ENCODE assay signal across 15 cellular contexts in the genomic region with DNA sequence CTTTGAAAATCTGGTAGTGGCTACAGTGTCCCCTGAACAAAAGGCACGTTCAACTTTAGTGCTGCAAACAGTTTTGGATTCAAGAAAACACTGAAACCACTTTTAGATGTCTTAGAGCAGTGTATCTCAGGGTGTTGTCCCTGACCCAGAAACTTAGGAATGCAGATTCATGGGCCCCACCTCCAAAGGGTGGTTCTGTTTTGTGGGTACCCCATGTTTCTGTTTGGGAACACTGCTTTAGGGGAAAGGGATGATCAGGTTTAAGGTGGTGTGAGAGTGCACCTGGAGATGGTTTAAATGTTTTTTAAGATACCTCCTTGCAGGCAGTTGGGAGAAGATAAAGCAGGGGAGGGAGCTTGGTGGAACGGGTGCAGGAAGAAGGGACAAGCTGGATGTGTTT.
"Had no signal": no experiment of that assay in that cellular context is flagged by ENCODE, and none has a peak within 500 bp of the region (broad histone marks: within the 10 kb centered on the region; RNA-seq: fewer than 3 reads in every experiment).

No MANE protein-coding gene starts in this region.

- ATAC-seq: activated CD8-positive, alpha-beta T cell treated with anti-CD3 and anti-CD28 coated beads, Interleukin-2, amount 10 ng/mL, durations not matched to agents 7 days and 5 days; mucosa of descending colon; sciatic nerve had no signal

- H3K27ac Mint-ChIP-seq: activated CD8-positive, alpha-beta T cell treated with anti-CD3 and anti-CD28 coated beads, Interleukin-2, amount 10 ng/mL, durations not matched to agents 7 days and 5 days; activated naive CD8-positive, alpha-beta T cell; memory B cell; T-helper 2 cell treated with Interferon-gamma antibody and Interleukin-4, amounts not matched to agents 5 μg/mL and 100 μg/mL, for 36 hours had no signal

- H3K4me3 ChIP-seq: dorsolateral prefrontal cortex, mucosa of descending colon, smooth muscle cell, thyroid gland had no signal

- H3K27ac ChIP-seq: dorsolateral prefrontal cortex, thyroid gland had no signal

- H3K9me3 Mint-ChIP-seq: memory B cell; naive B cell; T-helper 2 cell treated with Interferon-gamma antibody and Interleukin-4, amounts not matched to agents 5 μg/mL and 100 μg/mL, for 36 hours had no signal

- H3K4me3 Mint-ChIP-seq: activated CD8-positive, alpha-beta T cell treated with anti-CD3 and anti-CD28 coated beads, Interleukin-2, amount 10 ng/mL, durations not matched to agents 7 days and 5 days; activated naive CD8-positive, alpha-beta T cell; memory B cell; naive B cell; T-helper 2 cell treated with Interferon-gamma antibody and Interleukin-4, amounts not matched to agents 5 μg/mL and 100 μg/mL, for 36 hours had no signal

- DNase-seq: activated CD4-positive, alpha-beta T cell treated with anti-CD3 and anti-CD28 coated beads for 4 hours; activated CD8-positive, alpha-beta T cell treated with anti-CD3 and anti-CD28 coated beads, Interleukin-2, amount 10 ng/mL, durations not matched to agents 7 days and 5 days; activated gamma-delta T cell; amygdala; dorsolateral prefrontal cortex; foreskin fibroblast; mucosa of descending colon; naive B cell; stimulated activated CD4-positive, alpha-beta T cell treated with anti-CD3 and anti-CD28 coated beads, Interleukin-4, amount 100 ng/mL, for 1 hour; thyroid gland had no signal

- H3K27me3 ChIP-seq: dorsolateral prefrontal cortex, thyroid gland had no signal

- H3K4me2 ChIP-seq: smooth muscle cell had no signal

- H3K27me3 Mint-ChIP-seq: activated naive CD8-positive, alpha-beta T cell; memory B cell; naive B cell had no signal

- H3K9me3 ChIP-seq: mucosa of descending colon, thyroid gland had no signal
